ENCODE assay signal across 2 cellular contexts in genomic region chr4:152660526-152660925, GRCh38.
TF ChIP-seq lines count a peak whose summit lies in the region.

No MANE protein-coding gene starts in this region.

TF ChIP-seq in K562, 482 proteins besides CTCF, POLR2A, EP300 and RAD21:
- TF ChIP-seq HLTF (IDR thresholded peaks at IDR 0.05) (no peak), MTA1 (IDR thresholded peaks at IDR 0.05; ENCODE audit: borderline replicate concordance) (no peak), KLF6 (CRISPR knock-in tag; IDR thresholded peaks at IDR 0.05; ENCODE audit: borderline replicate concordance) (no peak), ZNF584 (CRISPR knock-in tag; IDR thresholded peaks at IDR 0.05; ENCODE audit: low read depth) (0 out of 2 replicates have a peak, but pooled peaks have one; percentile 18)
- TF ChIP-seq, protein P1, sequence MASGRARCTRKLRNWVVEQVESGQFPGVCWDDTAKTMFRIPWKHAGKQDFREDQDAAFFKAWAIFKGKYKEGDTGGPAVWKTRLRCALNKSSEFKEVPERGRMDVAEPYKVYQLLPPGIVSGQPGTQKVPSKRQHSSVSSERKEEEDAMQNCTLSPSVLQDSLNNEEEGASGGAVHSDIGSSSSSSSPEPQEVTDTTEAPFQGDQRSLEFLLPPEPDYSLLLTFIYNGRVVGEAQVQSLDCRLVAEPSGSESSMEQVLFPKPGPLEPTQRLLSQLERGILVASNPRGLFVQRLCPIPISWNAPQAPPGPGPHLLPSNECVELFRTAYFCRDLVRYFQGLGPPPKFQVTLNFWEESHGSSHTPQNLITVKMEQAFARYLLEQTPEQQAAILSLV (tag; IDR thresholded peaks at IDR 0.05), result no peak

TF ChIP-seq in HepG2, 621 proteins besides CTCF, POLR2A, EP300 and RAD21:
- TF ChIP-seq NFE2L2 (IDR thresholded peaks at IDR 0.05; ENCODE audit: low read length), result no peak
- TF ChIP-seq BCLAF1 (IDR thresholded peaks at IDR 0.05), result no peak
- no peak for TF ChIP-seq KLF11 (CRISPR knock-in tag; IDR thresholded peaks at IDR 0.05)
- no peak for TF ChIP-seq CBX2 (IDR thresholded peaks at IDR 0.05; ENCODE audit: low read depth, low read length)
- no peak for TF ChIP-seq CBX2 (CRISPR knock-in tag; IDR thresholded peaks at IDR 0.05; ENCODE audit: low read depth)
- TF ChIP-seq HNF4G (IDR thresholded peaks at IDR 0.05; ENCODE audit: borderline replicate concordance, low read depth, low read length), result no peak
- TF ChIP-seq HNF4G (CRISPR knock-in tag; IDR thresholded peaks at IDR 0.05; ENCODE audit: borderline replicate concordance, low read depth), result no peak
- TF ChIP-seq ZMYM3 (CRISPR knock-in tag; IDR thresholded peaks at IDR 0.05), result no peak
